Comparison of ENCODE assay signal across 14 cellular contexts in genomic region chr10:6649903-6650302, GRCh38.
"Had no signal": no experiment of that assay in that cellular context is flagged by ENCODE, and none has a peak within 500 bp of the region (broad histone marks: within the 10 kb centered on the region; RNA-seq: fewer than 3 reads in every experiment).

No MANE protein-coding gene starts in this region.

- H3K27ac ChIP-seq: left lung, spleen, upper lobe of left lung, WERI-Rb-1 had no signal

- H3K4me1 ChIP-seq: left lung, upper lobe of left lung had no signal

- H3K4me3 ChIP-seq: left lung, spleen, upper lobe of left lung had no signal

- ATAC-seq: activated naive CD8-positive, alpha-beta T cell treated with anti-CD3 and anti-CD28 coated beads, Interleukin-2, amount 50 U/mL, for 24 hours; left lung; naive thymus-derived CD8-positive, alpha-beta T cell; T-cell had no signal

- H3K36me3 ChIP-seq: left lung, spleen, upper lobe of left lung, WERI-Rb-1 had no signal

- DNase-seq: activated CD4-positive, alpha-beta T cell treated with anti-CD3 and anti-CD28 coated beads for 1 hour; activated gamma-delta T cell; activated naive CD4-positive, alpha-beta T cell treated with anti-CD3 and anti-CD28 coated beads, Interleukin-2, amount 50 U/mL, for 16 hours; activated naive CD8-positive, alpha-beta T cell treated with anti-CD3 and anti-CD28 coated beads, Interleukin-2, amount 50 U/mL, for 24 hours; effector CD4-positive, alpha-beta T cell; erythroblast; foreskin fibroblast; left lung; naive thymus-derived CD8-positive, alpha-beta T cell; spleen; stimulated activated CD4-positive, alpha-beta T cell treated with anti-CD3 and anti-CD28 coated beads, Interleukin-4, amount 100 ng/mL, for 1 hour; T-cell; upper lobe of left lung; WERI-Rb-1 had no signal

- H3K27me3 ChIP-seq: upper lobe of left lung had no signal

- H3K9me3 ChIP-seq: left lung, spleen, upper lobe of left lung had no signal
